In genomic region chrX:141214216-141214615, GRCh38 we compare ENCODE assay signal across 17 cellular contexts. TPM values are rescaled to one million over a fixed set of nuclear protein-coding genes. Genes with fewer than 3 reads are reported as not detected.
DNase-seq lines count a peak whose midpoint lies in the region; ATAC-seq and TF ChIP-seq lines count a peak whose summit lies in the region.
"Had no signal": no experiment of that assay in that cellular context is flagged by ENCODE, and none has a peak within 500 bp of the region (broad histone marks: within the 10 kb centered on the region; RNA-seq: fewer than 3 reads in every experiment).

No MANE protein-coding gene starts in this region.

- H4K20me1 ChIP-seq in osteoblast (ENCODE audit: insufficient read depth, low read length), result no peaks in the 10 kb centered on the region

- H3K36me3 ChIP-seq in osteoblast (ENCODE audit: insufficient read depth, low read length) (no peaks in the 10 kb centered on the region), HAP-1 (replicated peaks) (no peaks in the 10 kb centered on the region)

- no peaks in the 10 kb centered on the region for H3K4me1 ChIP-seq in osteoblast (ENCODE audit: insufficient read depth, low read length)
- no peaks in the 10 kb centered on the region for H3K4me1 ChIP-seq in HAP-1

- H3K9me3 ChIP-seq in osteoblast (ENCODE audit: low read depth, low read length) (no peaks in the 10 kb centered on the region), HAP-1 (no peaks in the 10 kb centered on the region)

- H3K4me3 ChIP-seq in astrocyte of the spinal cord (ENCODE audit: low read depth, low read length) (no peak overlapping the region), osteoblast (ENCODE audit: insufficient read depth, low read length) (no peak overlapping the region), dorsolateral prefrontal cortex (no peak overlapping the region), HAP-1 (no peak overlapping the region)

- H3K4me2 ChIP-seq in osteoblast (ENCODE audit: insufficient read depth, low read length), result no peak overlapping the region

- no peaks in the 10 kb centered on the region for H3K79me2 ChIP-seq in osteoblast (ENCODE audit: insufficient read depth, low read length)

- H3K27ac ChIP-seq in osteoblast (ENCODE audit: low read depth, low read length), result no peak overlapping the region
- H3K27ac ChIP-seq in dorsolateral prefrontal cortex, result no peak overlapping the region
- H3K27ac ChIP-seq: 22Rv1, HL-60 had no signal

- ATAC-seq in GM18861 (IDR thresholded peaks at IDR 0.05; ENCODE audit: unreplicated experiment), result no peak
- ATAC-seq: HCT116 had no signal

- no peak for TF ChIP-seq CTCF in astrocyte of the spinal cord (IDR thresholded peaks at IDR 0.05; ENCODE audit: low read depth, low read length)
- no peak for TF ChIP-seq CTCF in osteoblast (IDR thresholded peaks at IDR 0.05; ENCODE audit: extremely low read depth, low read depth, low read length)
- TF ChIP-seq CTCF in dorsolateral prefrontal cortex (IDR thresholded peaks at IDR 0.05 in 54 of 56, conservative IDR thresholded peaks at IDR 0.05 in 2 of 56; ENCODE audit: low read depth in 1 of 56, partially characterized antibody in 56 of 56), result no peak

- no peak overlapping the region for H2AFZ ChIP-seq in osteoblast (ENCODE audit: low read length)

- intact Hi-C loops in dorsolateral prefrontal cortex (cut with DNase I), result no loop called here

- no peaks in the 10 kb centered on the region for H3K27me3 ChIP-seq in osteoblast (ENCODE audit: insufficient read depth, low read length)
- H3K27me3 ChIP-seq in dorsolateral prefrontal cortex, result peaks cover 0 to 9% (median 0%) of the 10 kb centered on the region in 45 donors
- H3K27me3 ChIP-seq in HAP-1 (ENCODE audit: low read depth), result no peaks in the 10 kb centered on the region

- in situ Hi-C loops in astrocyte of the spinal cord (cut with HindIII; ENCODE audit: low sequenced_read_pairs) (no loop called here), HAP-1 (cut with MboI; ENCODE audit: low sequenced_read_pairs) (no loop called here)

- DNase-seq in AG08395 (ENCODE audit: low spot score) (peak; percentile 2), M059J (ENCODE audit: low read depth) (peak; percentile 36), astrocyte of the spinal cord (ENCODE audit: low read depth, low spot score) (peak; percentile 6), osteoblast (ENCODE audit: insufficient read length, low spot score, missing footprints) (peak; percentile 22), dorsolateral prefrontal cortex (no peak), NCI-H2227 (lab: John Stamatoyannopoulos, UW; ENCODE audit: unreplicated experiment) (no peak), HAP-1 (ENCODE audit: low spot score in 2 of 2) (no peak)
- DNase-seq: C1 segment of cervical spinal cord; Calu3; CD4-positive, alpha-beta T cell; DMS 273 treated with DMSO at 0.1 percent for 48 hours had no signal

RNA-seq across cellular contexts. Expression of gene SPANXC, which starts 28.1 kb away (rescaled TPM):
- total RNA-seq in M059J (2014; rRNA removed; shearing (Covaris generic)), result 5.8 and 13.3 TPM in 2 replicates
- total RNA-seq in osteoblast, result not detected in 2 replicates
- total RNA-seq in dorsolateral prefrontal cortex, result not detected
- total RNA-seq: B cell; Calu3; CD4-positive, alpha-beta T cell; G401 had no signal

RNA-seq across cellular contexts. Expression of gene LDOC1, which starts 37.3 kb away (rescaled TPM):
- total RNA-seq in M059J (2014; rRNA removed; shearing (Covaris generic)), result 29.3 and 34.6 TPM in 2 replicates
- 4.7 TPM in 2 replicates for total RNA-seq in osteoblast
- total RNA-seq in dorsolateral prefrontal cortex, result 100 to 1,000 TPM in 45 of 120 experiments, 10 to 100 TPM in 75; 36.5 to 134 (median 94.8) TPM
- total RNA-seq: Calu3, G401 had no signal

Comparison
In these comparisons a context has a peak if more than half of its experiments do, and no peak if none do; other contexts are left out.
1. DNase-seq: peak in AG08395 (single experiment), M059J (single experiment), astrocyte of the spinal cord (single experiment) and osteoblast (single experiment); none in dorsolateral prefrontal cortex (0 of 10), NCI-H2227 (single experiment) and HAP-1 (0 of 2).